Comparison of ENCODE assay signal across 15 cellular contexts in genomic region chr4:76548704-76549103, GRCh38.
"Had no signal": no experiment of that assay in that cellular context is flagged by ENCODE, and none has a peak within 500 bp of the region (broad histone marks: within the 10 kb centered on the region; RNA-seq: fewer than 3 reads in every experiment).

No MANE protein-coding gene starts in this region.

- ATAC-seq: activated CD8-positive, alpha-beta T cell treated with anti-CD3 and anti-CD28 coated beads for 36 hours; mucosa of descending colon; naive thymus-derived CD8-positive, alpha-beta T cell; stimulated activated memory B cell treated with anti-CD40 and anti-IgM and Interleukin-4, amounts not matched to agents 10 μg/mL and 1 μg/mL and 100 μg/mL, for 72 hours had no signal

- H3K27ac Mint-ChIP-seq: activated CD8-positive, alpha-beta T cell treated with anti-CD3 and anti-CD28 coated beads for 36 hours; activated naive CD4-positive, alpha-beta T cell treated with anti-CD3 and anti-CD28 coated beads, Interleukin-2, amount 50 U/mL, for 24 hours; stimulated activated memory B cell treated with anti-CD40 and anti-IgM and Interleukin-4, amounts not matched to agents 10 μg/mL and 1 μg/mL and 100 μg/mL, for 72 hours; WTC11 had no signal

- H3K27me3 ChIP-seq: tibial nerve had no signal

- H3K4me3 ChIP-seq: lung, mucosa of descending colon, tibial nerve had no signal

- H3K27me3 Mint-ChIP-seq: activated naive CD4-positive, alpha-beta T cell treated with anti-CD3 and anti-CD28 coated beads, Interleukin-2, amount 50 U/mL, for 24 hours had no signal

- H3K4me3 Mint-ChIP-seq: activated CD8-positive, alpha-beta T cell treated with anti-CD3 and anti-CD28 coated beads for 36 hours; activated naive CD4-positive, alpha-beta T cell treated with anti-CD3 and anti-CD28 coated beads, Interleukin-2, amount 50 U/mL, for 24 hours; naive thymus-derived CD8-positive, alpha-beta T cell; stimulated activated memory B cell treated with anti-CD40 and anti-IgM and Interleukin-4, amounts not matched to agents 10 μg/mL and 1 μg/mL and 100 μg/mL, for 72 hours; WTC11 had no signal

- DNase-seq: activated CD4-positive, alpha-beta T cell treated with anti-CD3 and anti-CD28 coated beads for 48 hours; activated CD8-positive, alpha-beta T cell treated with anti-CD3 and anti-CD28 coated beads for 36 hours; activated effector memory CD4-positive, alpha-beta T cell treated with anti-CD3 and anti-CD28 coated beads, Interleukin-2, amount 50 U/mL, for 16 hours; activated T-cell treated with anti-CD3 and anti-CD28 coated beads, Interleukin-2, amount 50 U/mL, for 48 hours; caudate nucleus; hypothalamus; mucosa of descending colon; naive thymus-derived CD8-positive, alpha-beta T cell; stimulated activated CD4-positive, alpha-beta T cell treated with anti-CD3 and anti-CD28 coated beads, Interleukin-2, amount 100 ng/mL, for 48 hours; T-helper 2 cell had no signal

- H3K36me3 Mint-ChIP-seq: activated naive CD4-positive, alpha-beta T cell treated with anti-CD3 and anti-CD28 coated beads, Interleukin-2, amount 50 U/mL, for 24 hours; naive thymus-derived CD8-positive, alpha-beta T cell; stimulated activated memory B cell treated with anti-CD40 and anti-IgM and Interleukin-4, amounts not matched to agents 10 μg/mL and 1 μg/mL and 100 μg/mL, for 72 hours; WTC11 had no signal

- H3K27ac ChIP-seq: tibial nerve had no signal

- H3K9me3 Mint-ChIP-seq: activated CD8-positive, alpha-beta T cell treated with anti-CD3 and anti-CD28 coated beads for 36 hours; activated naive CD4-positive, alpha-beta T cell treated with anti-CD3 and anti-CD28 coated beads, Interleukin-2, amount 50 U/mL, for 24 hours; naive thymus-derived CD8-positive, alpha-beta T cell; stimulated activated memory B cell treated with anti-CD40 and anti-IgM and Interleukin-4, amounts not matched to agents 10 μg/mL and 1 μg/mL and 100 μg/mL, for 72 hours had no signal

- H3K9me3 ChIP-seq: mucosa of descending colon, tibial nerve had no signal

- H3K36me3 ChIP-seq: tibial nerve had no signal
